10 cellular contexts compared by ENCODE assay signal in the genomic region with DNA sequence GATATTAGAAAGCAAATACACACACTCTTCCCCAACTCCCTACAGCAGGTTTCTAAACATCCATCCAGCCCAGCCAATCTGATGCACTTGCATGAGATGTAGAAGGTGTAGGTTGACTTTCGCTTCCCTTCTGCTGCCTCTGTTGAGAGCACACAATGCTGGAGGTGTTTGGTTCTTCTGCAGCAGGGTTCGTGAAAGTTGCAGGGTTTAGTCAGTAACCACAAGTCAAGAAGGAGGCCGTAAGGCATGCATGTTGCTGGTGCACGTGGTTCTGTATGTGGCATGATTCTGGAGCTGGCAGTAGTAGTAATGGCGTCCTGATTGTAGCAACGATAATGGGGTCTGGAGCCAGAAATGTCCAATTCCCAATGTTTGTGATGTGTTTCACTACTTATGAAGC. TPM values are rescaled to one million over a fixed set of nuclear protein-coding genes. Genes with fewer than 3 reads are reported as not detected.
DNase-seq lines count a peak whose midpoint lies in the region; ATAC-seq, FAIRE-seq and TF ChIP-seq lines count a peak whose summit lies in the region.
"Had no signal": no experiment of that assay in that cellular context is flagged by ENCODE, and none has a peak within 500 bp of the region (broad histone marks: within the 10 kb centered on the region; RNA-seq: fewer than 3 reads in every experiment).

No MANE protein-coding gene starts in this region.

- H3K9me3 Mint-ChIP-seq in activated CD8-positive, alpha-beta T cell treated with anti-CD3 and anti-CD28 coated beads, Interleukin-2, amount 10 ng/mL, durations not matched to agents 7 days and 5 days (ENCODE audit: insufficient read depth), result no peaks in the 10 kb centered on the region

- peaks cover 15% of the 10 kb centered on the region for H3K4me1 Mint-ChIP-seq in activated CD8-positive, alpha-beta T cell treated with anti-CD3 and anti-CD28 coated beads, Interleukin-2, amount 10 ng/mL, durations not matched to agents 7 days and 5 days (ENCODE audit: low read depth)

- H3K27me3 Mint-ChIP-seq in activated CD8-positive, alpha-beta T cell treated with anti-CD3 and anti-CD28 coated beads, Interleukin-2, amount 10 ng/mL, durations not matched to agents 7 days and 5 days (ENCODE audit: low read depth), result no peaks in the 10 kb centered on the region

- CTCF ChIA-PET in activated CD8-positive, alpha-beta T cell treated with anti-CD3 and anti-CD28 coated beads, Interleukin-2, amount 10 ng/mL, durations not matched to agents 7 days and 5 days (lab: Charles Lee), result no interaction called here

- no peak for FAIRE-seq in urothelium cell line (lab: Jason Lieb, UNC)

- H3K27ac Mint-ChIP-seq in activated CD8-positive, alpha-beta T cell treated with anti-CD3 and anti-CD28 coated beads, Interleukin-2, amount 10 ng/mL, durations not matched to agents 7 days and 5 days, result no peak overlapping the region

- no peak overlapping the region for H3K4me3 ChIP-seq in GM12865 (ENCODE audit: low read depth, low read length)

- POLR2A ChIA-PET in activated CD8-positive, alpha-beta T cell treated with anti-CD3 and anti-CD28 coated beads, Interleukin-2, amount 10 ng/mL, durations not matched to agents 7 days and 5 days (lab: Charles Lee), result no interaction called here

- no peak overlapping the region for H3K4me3 Mint-ChIP-seq in activated CD8-positive, alpha-beta T cell treated with anti-CD3 and anti-CD28 coated beads, Interleukin-2, amount 10 ng/mL, durations not matched to agents 7 days and 5 days

- DNase-seq in GM12865 (ENCODE audit: low read depth) (peak; percentile 94), GM19240 (ENCODE audit: insufficient read length, low spot score) (peak; percentile 49), NAMALWA (ENCODE audit: low spot score) (no peak), amniotic stem cell (lab: John Stamatoyannopoulos, UW) (no peak), NCI-H345 treated with DMSO at 0.1 percent for 48 hours (lab: John Stamatoyannopoulos, UW; ENCODE audit: unreplicated experiment) (no peak), urothelium cell line (ENCODE audit: low spot score) (no peak)
- DNase-seq in activated CD8-positive, alpha-beta T cell treated with anti-CD3 and anti-CD28 coated beads, Interleukin-2, amount 10 ng/mL, durations not matched to agents 7 days and 5 days, result peak; percentile 27
- DNase-seq: DND-41, RPMI8226 had no signal

- peak; percentile 53 for ATAC-seq in HG02970 (IDR thresholded peaks at IDR 0.05; ENCODE audit: low FRiP score, unreplicated experiment)
- peak; percentile 39 for ATAC-seq in activated CD8-positive, alpha-beta T cell treated with anti-CD3 and anti-CD28 coated beads, Interleukin-2, amount 10 ng/mL, durations not matched to agents 7 days and 5 days

- H3K36me3 Mint-ChIP-seq in activated CD8-positive, alpha-beta T cell treated with anti-CD3 and anti-CD28 coated beads, Interleukin-2, amount 10 ng/mL, durations not matched to agents 7 days and 5 days (ENCODE audit: low read depth), result no peaks in the 10 kb centered on the region

- TF ChIP-seq CTCF in GM12865 (IDR thresholded peaks at IDR 0.05; ENCODE audit: insufficient read depth, low read depth, low read length, missing control alignments), result no peak

RNA-seq across cellular contexts. Expression of a gene that starts 53.0 kb away (rescaled TPM):
- total RNA-seq in activated CD8-positive, alpha-beta T cell treated with anti-CD3 and anti-CD28 coated beads, Interleukin-2, amount 10 ng/mL, durations not matched to agents 7 days and 5 days, result 100 to 1,000 TPM; 251 to 255 TPM

RNA-seq across cellular contexts. Expression of a gene that starts 56.1 kb away (rescaled TPM):
- 1 to 10 TPM; 9.6 to 9.9 TPM for total RNA-seq in activated CD8-positive, alpha-beta T cell treated with anti-CD3 and anti-CD28 coated beads, Interleukin-2, amount 10 ng/mL, durations not matched to agents 7 days and 5 days

RNA-seq across cellular contexts. Expression of a gene that starts 56.5 kb away (rescaled TPM):
- total RNA-seq in activated CD8-positive, alpha-beta T cell treated with anti-CD3 and anti-CD28 coated beads, Interleukin-2, amount 10 ng/mL, durations not matched to agents 7 days and 5 days, result 1 to 10 TPM; 6.1 to 6.4 TPM

Comparison
In these comparisons a context has a peak if more than half of its experiments do, and no peak if none do; other contexts are left out.
1. DNase-seq: peak in GM12865 (single experiment), GM19240 (single experiment) and activated CD8-positive, alpha-beta T cell treated with anti-CD3 and anti-CD28 coated beads, Interleukin-2, amount 10 ng/mL, durations not matched to agents 7 days and 5 days (single experiment); none in NAMALWA (single experiment), amniotic stem cell (single experiment), NCI-H345 treated with DMSO at 0.1 percent for 48 hours (single experiment) and urothelium cell line (single experiment).